In genomic region chrX:24242649-24243556, GRCh38 we compare ENCODE assay signal across 8 cellular contexts.
DNase-seq lines count a peak whose midpoint lies in the region; ATAC-seq and TF ChIP-seq lines count a peak whose summit lies in the region.

No MANE protein-coding gene starts in this region.

- ATAC-seq in GM18498 (IDR thresholded peaks at IDR 0.05; ENCODE audit: unreplicated experiment) = peak; percentile 95

- no peak overlapping the region for H2BK120ac ChIP-seq in H9 (ENCODE audit: low read depth, low read length, poor library complexity, severe bottlenecking)

- no peaks in the 10 kb centered on the region for H3K79me2 ChIP-seq in H9 (ENCODE audit: insufficient read depth, low read length)

- TF ChIP-seq POLR2A in NB4 (IDR thresholded peaks at IDR 0.05; ENCODE audit: extremely low read depth, insufficient read length) = no peak

- H3K27ac ChIP-seq in H9 (ENCODE audit: insufficient read length, low read depth, low read length) = no peak overlapping the region

- WGBS in H9 (ENCODE audit: extremely low coverage, insufficient read length, low lambda C conversion rate) = no CpG with 5 or more reads among the region's 13 CpGs

- H2BK15ac ChIP-seq in H9 (ENCODE audit: low read depth, low read length) = no peak overlapping the region

- H3K4me1 ChIP-seq in H9 (ENCODE audit: insufficient read depth, low read length) = no peaks in the 10 kb centered on the region

- H4K91ac ChIP-seq in H9 (ENCODE audit: insufficient read length, low read depth, low read length) = no peak overlapping the region

- no peak overlapping the region for H3K4me3 Mint-ChIP-seq in H9

- H4K20me1 ChIP-seq in H9 (ENCODE audit: control insufficient read depth, insufficient read depth, insufficient read length) = no peaks in the 10 kb centered on the region

- no peak overlapping the region for H3K9ac ChIP-seq in H9 (ENCODE audit: extremely low read depth, insufficient read length, low read length)

- no peak overlapping the region for H3K4me3 ChIP-seq in NB4 (ENCODE audit: low read depth, low read length)

- H2BK12ac ChIP-seq in H9 (ENCODE audit: insufficient read length, low read depth, low read length) = no peak overlapping the region

- no peak overlapping the region for H3K23ac ChIP-seq in H9 (ENCODE audit: insufficient read length, low read depth, low read length)

- no peak overlapping the region for H3K56ac ChIP-seq in H9 (ENCODE audit: insufficient read length, low read depth, low read length)

- H3K23me2 ChIP-seq in H9 (ENCODE audit: insufficient read length, low read depth, low read length, poor library complexity, severe bottlenecking) = no peaks in the 10 kb centered on the region

- H3K9me3 Mint-ChIP-seq in H9 = no peaks in the 10 kb centered on the region

- H4K5ac ChIP-seq in H9 (ENCODE audit: insufficient read length, low read depth, low read length) = no peak overlapping the region

- H3K27ac Mint-ChIP-seq in H9 = peak overlapping the region in 1 of 3 experiments; percentile 83; a peak in 3 of 7 replicates

- no peak overlapping the region for H3K4me2 ChIP-seq in H9 (ENCODE audit: insufficient read depth, insufficient read length, low read length)

- peaks cover 24 to 28% of the 10 kb centered on the region in 2 experiments for H3K4me1 Mint-ChIP-seq in H9

- H2BK5ac ChIP-seq in H9 (ENCODE audit: insufficient read length, low read length) = no peak overlapping the region

- no peaks in the 10 kb centered on the region for H3K9me3 ChIP-seq in H9 (ENCODE audit: control insufficient read depth, low read depth, low read length)

- H3K4ac ChIP-seq in H9 (ENCODE audit: low read depth, low read length) = no peak overlapping the region

- no peaks in the 10 kb centered on the region for H3K36me3 Mint-ChIP-seq in H9 (ENCODE audit: insufficient read depth in 1 of 3, low read depth in 3 of 3)

- no peak overlapping the region for H2AK5ac ChIP-seq in H9 (ENCODE audit: insufficient read length, low read length)

- TF ChIP-seq CTCF in H9 (conservative IDR thresholded peaks at IDR 0.05) (no peak), NB4 (IDR thresholded peaks at IDR 0.05; ENCODE audit: low read depth, low read length) (no peak)

- DNase-seq in H9 = no peak
- DNase-seq in NB4 (ENCODE audit: low read depth) = peak; percentile 6
- peak; percentile 29 for DNase-seq in globus pallidus (ENCODE audit: low spot score)
- peak; percentile 61 for DNase-seq in ureter (ENCODE audit: low spot score)
- no peak for DNase-seq in iPS-NIHi11 (ENCODE audit: low spot score)
- no peak for DNase-seq in activated CD4-positive, alpha-beta T cell treated with anti-CD3 and anti-CD28 coated beads for 4 hours
- DNase-seq in activated effector memory CD4-positive, alpha-beta T cell treated with anti-CD3 and anti-CD28 coated beads, Interleukin-2, amount 50 U/mL, for 16 hours = no peak

- H2BK20ac ChIP-seq in H9 (ENCODE audit: low read depth, low read length, poor library complexity, severe bottlenecking) = no peak overlapping the region

- no peaks in the 10 kb centered on the region for H3K27me3 ChIP-seq in H9 (ENCODE audit: insufficient read depth, low read length)

- H4K8ac ChIP-seq in H9 (replicated peaks; ENCODE audit: insufficient read length, low read depth, low read length) = no peak overlapping the region

- no peak overlapping the region for H3K14ac ChIP-seq in H9 (ENCODE audit: insufficient read depth, low read length)

- H3K27me3 Mint-ChIP-seq in H9 (ENCODE audit: low read depth) = no peaks in the 10 kb centered on the region

- H2AFZ ChIP-seq in H9 (ENCODE audit: low read length) = peak overlapping the region; percentile 75

- no peak overlapping the region for H3T11ph ChIP-seq in H9 (ENCODE audit: low read length)

- H3K79me1 ChIP-seq in H9 (ENCODE audit: insufficient read depth, low read depth, low read length, poor library complexity, severe bottlenecking) = no peaks in the 10 kb centered on the region

- no peak overlapping the region for H3K18ac ChIP-seq in H9 (ENCODE audit: insufficient read length, low read depth, low read length)

Comparison
In these comparisons a context has a peak if more than half of its experiments do, and no peak if none do; other contexts are left out.
1. DNase-seq: peak in NB4 (single experiment), globus pallidus (single experiment) and ureter (single experiment); none in H9 (single experiment), iPS-NIHi11 (single experiment), activated CD4-positive, alpha-beta T cell treated with anti-CD3 and anti-CD28 coated beads for 4 hours (0 of 2) and activated effector memory CD4-positive, alpha-beta T cell treated with anti-CD3 and anti-CD28 coated beads, Interleukin-2, amount 50 U/mL, for 16 hours (single experiment).